In the genomic region with DNA sequence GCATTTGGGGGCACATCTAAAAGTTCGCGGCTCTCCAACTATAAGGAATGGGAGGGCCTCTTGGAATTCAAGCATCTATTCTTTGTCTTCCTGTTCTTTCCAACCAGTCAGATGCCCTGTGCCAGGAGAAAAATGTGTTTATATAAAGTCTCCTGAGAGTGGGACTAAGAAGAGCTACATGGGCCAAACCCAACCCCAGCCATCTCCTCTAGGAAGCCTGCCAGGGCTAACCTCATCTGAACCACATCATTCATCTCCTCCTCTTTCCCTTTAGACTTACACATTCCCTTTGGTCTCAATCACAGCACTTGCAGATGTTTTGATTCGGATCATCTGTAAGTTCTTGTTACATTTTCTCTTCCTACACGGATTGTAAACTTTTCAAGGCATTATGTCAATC, we compare ENCODE assay signal across 17 cellular contexts.
DNase-seq lines count a peak whose midpoint lies in the region; ATAC-seq and TF ChIP-seq lines count a peak whose summit lies in the region.
"Had no signal": no experiment of that assay in that cellular context is flagged by ENCODE, and none has a peak within 500 bp of the region (broad histone marks: within the 10 kb centered on the region; RNA-seq: fewer than 3 reads in every experiment).

No MANE protein-coding gene starts in this region.

- no peak for ATAC-seq in GM21381 (IDR thresholded peaks at IDR 0.05; ENCODE audit: unreplicated experiment)
- ATAC-seq: activated T-cell treated with anti-CD3 and anti-CD28 coated beads, Interleukin-2, amount 50 U/mL, for 4 hours; CD8-positive, alpha-beta T cell; Panc1; stimulated activated naive B cell treated with anti-CD40 and anti-IgM and Interleukin-4, amounts not matched to agents 10 μg/mL and 1 μg/mL and 100 μg/mL, for 72 hours had no signal

- DNase-seq in GM03348 (ENCODE audit: low spot score) (peak; percentile 74), amniotic stem cell (lab: John Stamatoyannopoulos, UW) (peak; percentile 39), fibroblast of villous mesenchyme (ENCODE audit: low read depth) (peak; percentile 39), skeletal muscle cell (ENCODE audit: low read depth) (peak; percentile 81), hippocampal formation (lab: John Stamatoyannopoulos, UW) (no peak), SHP77 (lab: John Stamatoyannopoulos, UW) (no peak), SHP77 treated with DMSO at 0.1 percent for 48 hours (lab: John Stamatoyannopoulos, UW) (no peak)
- DNase-seq: activated CD4-positive, alpha-beta T cell treated with anti-CD3 and anti-CD28 coated beads for 4 hours; activated T-cell treated with anti-CD3 and anti-CD28 coated beads, Interleukin-2, amount 50 U/mL, for 4 hours; CD8-positive, alpha-beta T cell; KBM-7; NCI-H146; NCI-H526 treated with DMSO at 0.1 percent for 48 hours; stimulated activated CD4-positive, alpha-beta T cell treated with anti-CD3 and anti-CD28 coated beads, Interleukin-4, amount 100 ng/mL, for 24 hours; stimulated activated naive B cell treated with anti-CD40 and anti-IgM and Interleukin-4, amounts not matched to agents 10 μg/mL and 1 μg/mL and 100 μg/mL, for 72 hours had no signal

- no peak overlapping the region for H3K4me3 ChIP-seq in fibroblast of villous mesenchyme (ENCODE audit: low read depth, low read length)
- no peak overlapping the region for H3K4me3 ChIP-seq in skeletal muscle cell (ENCODE audit: low read depth, low read length)

- TF ChIP-seq CTCF in fibroblast of villous mesenchyme (IDR thresholded peaks at IDR 0.05; ENCODE audit: insufficient read depth, low read depth, low read length), result no peak

Comparison
In these comparisons a context has a peak if more than half of its experiments do, and no peak if none do; other contexts are left out.
1. DNase-seq: peak in GM03348 (single experiment), amniotic stem cell (single experiment), fibroblast of villous mesenchyme (single experiment) and skeletal muscle cell (single experiment); none in hippocampal formation (0 of 2), SHP77 (0 of 2) and SHP77 treated with DMSO at 0.1 percent for 48 hours (single experiment).